ENCODE assay signal across 8 cellular contexts in genomic region chr22:21650823-21651520, GRCh38. TPM values are rescaled to one million over a fixed set of nuclear protein-coding genes. Genes with fewer than 3 reads are reported as not detected.
DNase-seq lines count a peak whose midpoint lies in the region; ATAC-seq, FAIRE-seq and TF ChIP-seq lines count a peak whose summit lies in the region.

No MANE protein-coding gene starts in this region.

- H3K4me3 ChIP-seq in GM12864 (ENCODE audit: low read depth, low read length), result peak overlapping the region; percentile 74
- H3K4me3 ChIP-seq in bronchial epithelial cell (ENCODE audit: low read depth, low read length), result peak overlapping the region; percentile 64

- peaks cover 14 to 27% (median 24%) of the 10 kb centered on the region in 4 donors for H3K4me1 Mint-ChIP-seq in naive thymus-derived CD8-positive, alpha-beta T cell

- no peaks in the 10 kb centered on the region for H3K27me3 Mint-ChIP-seq in naive thymus-derived CD8-positive, alpha-beta T cell

- peak overlapping the region; percentile 80 to 91 (median 88) for H3K4me3 Mint-ChIP-seq in naive thymus-derived CD8-positive, alpha-beta T cell

- peak in 1 of 2 donors; percentile 4 for ATAC-seq in naive thymus-derived CD8-positive, alpha-beta T cell

- no peak for DNase-seq in GM12864 (ENCODE audit: low read depth)
- DNase-seq in NAMALWA (ENCODE audit: low spot score), result peak; percentile 52
- no peak for DNase-seq in bronchial epithelial cell (ENCODE audit: low read depth)
- no peak for DNase-seq in naive thymus-derived CD8-positive, alpha-beta T cell
- DNase-seq in ecto neural progenitor cell (ENCODE audit: low spot score), result no peak
- no peak for DNase-seq in glomerular visceral epithelial cell (ENCODE audit: extremely low spot score)
- DNase-seq in C1 segment of cervical spinal cord (lab: John Stamatoyannopoulos, UW), result no peak
- DNase-seq in OCI-M2 (lab: John Stamatoyannopoulos, UW; ENCODE audit: unreplicated experiment), result no peak

- no peaks in the 10 kb centered on the region for H3K9me3 Mint-ChIP-seq in naive thymus-derived CD8-positive, alpha-beta T cell

- peaks cover 0 to 16% (median 2%) of the 10 kb centered on the region in 3 donors for H3K36me3 Mint-ChIP-seq in naive thymus-derived CD8-positive, alpha-beta T cell

- H3K36me3 ChIP-seq in bronchial epithelial cell (ENCODE audit: control insufficient read depth, insufficient read depth, low read length), result peaks cover 1% of the 10 kb centered on the region

- TF ChIP-seq CTCF in GM12864 (IDR thresholded peaks at IDR 0.05; ENCODE audit: low read depth, low read length, missing control alignments), result no peak
- no peak for TF ChIP-seq CTCF in bronchial epithelial cell (IDR thresholded peaks at IDR 0.05; ENCODE audit: insufficient read depth, low read length, severe bottlenecking)

- H3K27me3 ChIP-seq in bronchial epithelial cell (ENCODE audit: control insufficient read depth, insufficient read depth, low read length), result no peaks in the 10 kb centered on the region

- FAIRE-seq in bronchial epithelial cell (lab: Jason Lieb, UNC), result no peak

- POLR2A ChIA-PET in naive thymus-derived CD8-positive, alpha-beta T cell (lab: Charles Lee), result interaction anchor here (0.6 to 2.5 kb wide), 5 partner anchors 7 to 52 kb away, joined by 3 to 8 read pairs (median 6); partner anchors contain the start of genes PPIL2, SDF2L1 and YDJC

- peak overlapping the region in 5 of 10 donors; percentile 38 to 70 (median 58) for H3K27ac Mint-ChIP-seq in naive thymus-derived CD8-positive, alpha-beta T cell

RNA-seq across cellular contexts. Expression of gene SDF2L1, which starts 8.9 kb away (rescaled TPM):
- total RNA-seq in bronchial epithelial cell, result 33.0 and 67.9 TPM in 2 replicates
- 10 to 100 TPM; 23.2 to 27.8 TPM for total RNA-seq in naive thymus-derived CD8-positive, alpha-beta T cell
- 10 to 100 TPM; 63.1 to 68.9 (median 63.4) TPM for polyA plus RNA-seq in naive thymus-derived CD8-positive, alpha-beta T cell

RNA-seq across cellular contexts. Expression of gene PPIL2, which starts 14.8 kb away (rescaled TPM):
- 30.0 and 32.6 TPM in 2 replicates for total RNA-seq in bronchial epithelial cell
- 10 to 100 TPM; 78.0 to 79.0 TPM for total RNA-seq in naive thymus-derived CD8-positive, alpha-beta T cell
- 10 to 100 TPM; 19.3 to 44.5 (median 19.8) TPM for polyA plus RNA-seq in naive thymus-derived CD8-positive, alpha-beta T cell

RNA-seq across cellular contexts. Expression of gene CCDC116, which starts 18.4 kb away (rescaled TPM):
- total RNA-seq in bronchial epithelial cell, result not detected in 2 replicates
- under 1 TPM; 0.34 to 0.93 TPM for total RNA-seq in naive thymus-derived CD8-positive, alpha-beta T cell
- polyA plus RNA-seq in naive thymus-derived CD8-positive, alpha-beta T cell, result not detected

RNA-seq across cellular contexts. Expression of gene YDJC, which starts 21.1 kb away (rescaled TPM):
- total RNA-seq in bronchial epithelial cell, result 43.4 and 67.9 TPM in 2 replicates
- total RNA-seq in naive thymus-derived CD8-positive, alpha-beta T cell, result 10 to 100 TPM; 48.8 to 54.0 TPM
- polyA plus RNA-seq in naive thymus-derived CD8-positive, alpha-beta T cell, result 10 to 100 TPM; 38.0 to 68.9 (median 53.6) TPM
